8 cellular contexts compared by ENCODE assay signal in the genomic region with DNA sequence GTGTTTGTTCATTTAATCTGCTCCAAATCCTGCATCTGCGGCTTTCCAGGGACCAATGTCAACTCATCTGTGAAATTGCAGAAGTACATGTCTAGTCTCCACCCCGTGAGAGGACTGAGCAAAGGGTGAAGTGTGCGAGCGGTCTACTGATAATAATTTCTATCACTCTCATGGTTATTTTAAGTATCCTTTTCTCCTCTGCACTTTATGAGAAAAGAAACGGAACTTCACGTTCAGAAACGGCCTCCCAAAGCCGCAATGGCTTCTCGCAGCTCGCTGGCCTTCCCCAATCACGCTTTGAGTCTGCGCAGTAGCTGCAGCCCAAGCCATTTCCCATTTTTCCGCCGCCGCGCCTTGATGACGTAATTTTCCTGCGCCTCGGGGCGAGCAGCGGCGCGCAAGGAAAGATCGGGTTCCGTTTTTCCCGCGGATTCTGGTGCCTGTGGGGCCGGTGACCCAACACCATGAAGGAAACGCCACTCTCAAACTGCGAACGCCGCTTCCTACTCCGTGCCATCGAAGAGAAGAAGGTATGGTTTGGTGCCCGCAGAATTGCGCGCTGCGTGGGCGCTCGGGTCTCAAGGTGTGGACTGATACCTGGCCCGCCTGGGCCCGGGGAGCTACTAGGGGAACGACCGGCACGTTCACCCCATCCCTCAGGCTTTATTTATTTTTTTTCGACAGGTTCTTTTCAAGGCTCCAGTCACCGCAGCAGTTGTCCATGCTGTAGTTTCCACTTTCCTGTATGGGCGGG. TPM values are rescaled to one million over a fixed set of nuclear protein-coding genes. Genes with fewer than 3 reads are reported as not detected.
DNase-seq lines count a peak whose midpoint lies in the region; ATAC-seq and TF ChIP-seq lines count a peak whose summit lies in the region.

A gene with protein sequence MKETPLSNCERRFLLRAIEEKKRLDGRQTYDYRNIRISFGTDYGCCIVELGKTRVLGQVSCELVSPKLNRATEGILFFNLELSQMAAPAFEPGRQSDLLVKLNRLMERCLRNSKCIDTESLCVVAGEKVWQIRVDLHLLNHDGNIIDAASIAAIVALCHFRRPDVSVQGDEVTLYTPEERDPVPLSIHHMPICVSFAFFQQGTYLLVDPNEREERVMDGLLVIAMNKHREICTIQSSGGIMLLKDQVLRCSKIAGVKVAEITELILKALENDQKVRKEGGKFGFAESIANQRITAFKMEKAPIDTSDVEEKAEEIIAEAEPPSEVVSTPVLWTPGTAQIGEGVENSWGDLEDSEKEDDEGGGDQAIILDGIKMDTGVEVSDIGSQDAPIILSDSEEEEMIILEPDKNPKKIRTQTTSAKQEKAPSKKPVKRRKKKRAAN (plus strand): TSS at position 363 of the 754 bp plus-strand sequence. CDS start 102 bp downstream, at position 465.

- CTCF ChIA-PET in activated CD4-positive, alpha-beta memory T cell treated with anti-CD3 and anti-CD28 coated beads for 36 hours (lab: Charles Lee) = interaction anchor here (0.6 kb wide), 2 partner anchors 97 to 105 kb away, joined by 3 read pairs; no protein-coding TSS in a partner anchor

- intact Hi-C loops in CD14-positive monocyte (cut with micrococcal nuclease) (loop anchor here (2.0 to 5.0 kb wide), 2 partner anchors 22 to 104 kb away; a partner anchor contains a TSS), dorsolateral prefrontal cortex (cut with DNase I) (loop anchor here (1.0 to 5.0 kb wide), 4 partner anchors 22 to 105 kb away; a partner anchor contains a TSS), right lobe of liver (cut with DNase I) (no loop called here)
- intact Hi-C loops in activated CD4-positive, alpha-beta memory T cell treated with anti-CD3 and anti-CD28 coated beads for 36 hours (cut with micrococcal nuclease) = loop anchor here (1.0 to 10.0 kb wide), 5 partner anchors 23 to 1594 kb away; a partner anchor contains a TSS

- peaks cover 0 to 15% (median 0%) of the 10 kb centered on the region in 4 donors for H3K4me1 ChIP-seq in right lobe of liver

- POLR2A ChIA-PET in activated CD4-positive, alpha-beta memory T cell treated with anti-CD3 and anti-CD28 coated beads for 36 hours (lab: Charles Lee) = interaction anchor here (0.6 to 1.3 kb wide), 6 partner anchors 14 to 556 kb away, joined by 3 to 6 read pairs (median 4); a partner anchor contains a TSS

- H3K36me3 Mint-ChIP-seq in CD14-positive monocyte = peaks cover 22 to 27% of the 10 kb centered on the region in 2 donors
- peaks cover 26% of the 10 kb centered on the region for H3K36me3 Mint-ChIP-seq in activated CD4-positive, alpha-beta memory T cell treated with anti-CD3 and anti-CD28 coated beads for 36 hours

- no peak for TF ChIP-seq CTCF in CD14-positive monocyte (IDR thresholded peaks at IDR 0.05)
- peak in 31 of 56 donors; percentile 4 to 62 (median 26) for TF ChIP-seq CTCF in dorsolateral prefrontal cortex (IDR thresholded peaks at IDR 0.05 in 54 of 56, conservative IDR thresholded peaks at IDR 0.05 in 2 of 56; ENCODE audit: low read depth in 1 of 56, partially characterized antibody in 56 of 56)
- TF ChIP-seq CTCF in right lobe of liver (IDR thresholded peaks at IDR 0.05) = no peak

- peak; percentile 83 for ATAC-seq in GM19397 (IDR thresholded peaks at IDR 0.05; ENCODE audit: unreplicated experiment)
- ATAC-seq in HG03571 (IDR thresholded peaks at IDR 0.05; ENCODE audit: unreplicated experiment) = peak; percentile 85
- ATAC-seq in right lobe of liver = peak; percentile 93 to 99 (median 96)

- TF ChIP-seq POLR2A in right lobe of liver (IDR thresholded peaks at IDR 0.05) = peak; percentile 74

- peak within 1 kb of the TSS; percentile 68 to 100 (median 91) for H3K4me3 ChIP-seq in dorsolateral prefrontal cortex
- peak within 1 kb of the TSS; percentile 76 to 93 (median 86) for H3K4me3 ChIP-seq in right lobe of liver

- peak within 1 kb of the TSS; percentile 93 to 99 (median 98) for H3K27ac Mint-ChIP-seq in CD14-positive monocyte
- H3K27ac Mint-ChIP-seq in activated CD4-positive, alpha-beta memory T cell treated with anti-CD3 and anti-CD28 coated beads for 36 hours = peak within 1 kb of the TSS; percentile 94

- H3K27me3 Mint-ChIP-seq in CD14-positive monocyte (ENCODE audit: low read depth in 3 of 3) = peaks cover 2 to 3% (median 2%) of the 10 kb centered on the region in 3 donors
- H3K27me3 Mint-ChIP-seq in activated CD4-positive, alpha-beta memory T cell treated with anti-CD3 and anti-CD28 coated beads for 36 hours = no peaks in the 10 kb centered on the region

- WGBS in right lobe of liver (ENCODE audit: insufficient coverage, low coverage, low lambda C conversion rate, missing lambda C conversion rate) = 0% methylated on average over 37 of the region's 48 CpGs

- H3K36me3 ChIP-seq in right lobe of liver = peaks cover 0 to 27% (median 6%) of the 10 kb centered on the region in 4 donors

- H3K4me1 Mint-ChIP-seq in CD14-positive monocyte = peaks cover 23% of the 10 kb centered on the region
- H3K4me1 Mint-ChIP-seq in activated CD4-positive, alpha-beta memory T cell treated with anti-CD3 and anti-CD28 coated beads for 36 hours (ENCODE audit: low read depth) = peaks cover 45% of the 10 kb centered on the region

- peak within 1 kb of the TSS; percentile 63 to 98 (median 93) for H3K27ac ChIP-seq in dorsolateral prefrontal cortex
- peak within 1 kb of the TSS; percentile 61 to 80 (median 72) for H3K27ac ChIP-seq in right lobe of liver

- H3K27me3 ChIP-seq in dorsolateral prefrontal cortex (no peaks in the 10 kb centered on the region), right lobe of liver (no peaks in the 10 kb centered on the region)

- H3K9me3 Mint-ChIP-seq in CD14-positive monocyte = no peaks in the 10 kb centered on the region
- H3K9me3 Mint-ChIP-seq in activated CD4-positive, alpha-beta memory T cell treated with anti-CD3 and anti-CD28 coated beads for 36 hours = no peaks in the 10 kb centered on the region

- H3K4me3 Mint-ChIP-seq in CD14-positive monocyte = peak within 1 kb of the TSS; percentile 87 to 95
- peak within 1 kb of the TSS; percentile 84 for H3K4me3 Mint-ChIP-seq in activated CD4-positive, alpha-beta memory T cell treated with anti-CD3 and anti-CD28 coated beads for 36 hours

- DNase-seq in CD14-positive monocyte (ENCODE audit: low spot score) = peak; percentile 93
- peak; percentile 64 for DNase-seq in NCI-H82 treated with DMSO at 0.1 percent for 48 hours (lab: John Stamatoyannopoulos, UW; ENCODE audit: unreplicated experiment)
- peak; percentile 95 for DNase-seq in activated CD4-positive, alpha-beta memory T cell treated with anti-CD3 and anti-CD28 coated beads for 36 hours
- peak; percentile 76 to 92 (median 85) for DNase-seq in dorsolateral prefrontal cortex
- peak; percentile 92 to 95 (median 94) for DNase-seq in right lobe of liver
- peak; percentile 90 to 94 for DNase-seq in stimulated activated CD4-positive, alpha-beta T cell treated with anti-CD3 and anti-CD28 coated beads, Interleukin-4, amount 100 ng/mL, for 4 hours

- no peaks in the 10 kb centered on the region for H3K9me3 ChIP-seq in right lobe of liver

RNA-seq across cellular contexts. Expression of the gene that starts here (rescaled TPM):
- polyA plus RNA-seq in CD14-positive monocyte = 10 to 100 TPM; 21.3 to 21.4 TPM
- total RNA-seq in activated CD4-positive, alpha-beta memory T cell treated with anti-CD3 and anti-CD28 coated beads for 36 hours = 10 to 100 TPM; 65.9 to 68.0 TPM
- total RNA-seq in dorsolateral prefrontal cortex (10 to 100 TPM; 10.5 to 25.6 (median 17.5) TPM), right lobe of liver (10 to 100 TPM in 1 of 6 experiments, 1 to 10 TPM in 5; 3.6 to 12.5 (median 6.5) TPM)

Comparison
In these comparisons a context has a peak if more than half of its experiments do, and no peak if none do; other contexts are left out.
1. Peak in every context shown above with its lines: DNase-seq, ATAC-seq, H3K4me3 ChIP-seq and H3K27ac ChIP-seq.
2. CTCF ChIP-seq: peak in dorsolateral prefrontal cortex (31 of 56); none in CD14-positive monocyte (single experiment) and right lobe of liver (0 of 4).
3. intact Hi-C loops: an anchor here in CD14-positive monocyte (2.0 to 5.0 kb wide), activated CD4-positive, alpha-beta memory T cell treated with anti-CD3 and anti-CD28 coated beads for 36 hours (1.0 to 10.0 kb wide) and dorsolateral prefrontal cortex (1.0 to 5.0 kb wide); none called in right lobe of liver.